ENCODE assay signal across 27 cellular contexts in the genomic region with DNA sequence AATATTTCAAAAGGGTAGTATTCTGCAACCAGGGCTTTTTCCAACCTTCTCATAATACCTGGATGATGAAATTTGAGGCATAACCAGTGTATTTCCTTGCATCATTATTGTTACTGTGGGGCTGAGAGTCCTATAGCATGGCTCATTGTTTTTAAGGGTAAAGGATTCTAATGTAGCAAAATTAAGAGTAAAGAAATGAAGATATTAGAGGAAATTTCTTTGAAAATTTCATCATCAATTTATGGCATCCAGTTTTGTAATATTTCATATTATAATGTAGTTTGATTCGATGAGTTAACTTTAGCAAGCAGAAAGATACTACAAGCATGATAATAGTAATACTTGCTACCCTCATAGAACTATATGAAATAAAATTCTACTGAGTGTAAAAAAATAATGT.
"Had no signal": no experiment of that assay in that cellular context is flagged by ENCODE, and none has a peak within 500 bp of the region (broad histone marks: within the 10 kb centered on the region; RNA-seq: fewer than 3 reads in every experiment).

No MANE protein-coding gene starts in this region.

- FAIRE-seq: urothelium cell line had no signal

- H3K36me3 ChIP-seq: stomach, suprapubic skin, thoracic aorta, thyroid gland, tibial artery, tibial nerve, transverse colon, upper lobe of left lung, upper lobe of right lung, uterus, vagina had no signal

- ATAC-seq: stimulated activated effector memory CD8-positive, alpha-beta T cell treated with anti-CD3 and anti-CD28 coated beads, Interleukin-12 subunit alpha, Interleukin-12 subunit beta, amount 100 ng/mL, for 72 hours; stimulated activated memory B cell treated with anti-CD40 and anti-IgM and Interleukin-4, amounts not matched to agents 10 μg/mL and 1 μg/mL and 100 μg/mL, for 72 hours; stimulated activated naive B cell treated with anti-CD40 and anti-IgM and Interleukin-4, amounts not matched to agents 10 μg/mL and 1 μg/mL and 100 μg/mL, for 72 hours; stimulated activated naive CD8-positive, alpha-beta T cell treated with anti-CD3 and anti-CD28 coated beads, Interleukin-15, amount 100 ng/mL, for 72 hours; stimulated activated naive CD8-positive, alpha-beta T cell treated with anti-CD3 and anti-CD28 coated beads, Interleukin-15, Interleukin-2, amounts not matched to agents 100 U/mL and 50 U/mL, for 24 hours; upper lobe of right lung had no signal

- H3K27ac ChIP-seq: stomach, suprapubic skin, testis, thoracic aorta, thyroid gland, tibial artery, tibial nerve, transverse colon, upper lobe of left lung, upper lobe of right lung, uterus, vagina had no signal

- H3K4me1 ChIP-seq: suprapubic skin, testis, thyroid gland, tibial artery, transverse colon, upper lobe of left lung, upper lobe of right lung, uterus, vagina had no signal

- H3K4me3 ChIP-seq: stomach, suprapubic skin, testis, thoracic aorta, thyroid gland, tibial artery, tibial nerve, transverse colon, upper lobe of left lung, upper lobe of right lung, uterus, vagina had no signal

- H3K27me3 ChIP-seq: stomach, suprapubic skin, testis, thyroid gland, tibial artery, tibial nerve, transverse colon, upper lobe of left lung, upper lobe of right lung, uterus, vagina had no signal

- DNase-seq: stimulated activated CD4-positive, alpha-beta T cell treated with anti-CD3 and anti-CD28 coated beads, Interleukin-2, amount 100 ng/mL, for 48 hours; stimulated activated CD4-positive, alpha-beta T cell treated with anti-CD3 and anti-CD28 coated beads, Interleukin-4, amount 100 ng/mL, for 1 hour; stimulated activated CD4-positive, alpha-beta T cell treated with anti-CD3 and anti-CD28 coated beads, Interleukin-4, amount 100 ng/mL, for 24 hours; stimulated activated CD4-positive, alpha-beta T cell treated with anti-CD3 and anti-CD28 coated beads, Interleukin-4, amount 100 ng/mL, for 4 hours; stimulated activated CD8-positive, alpha-beta memory T cell treated with anti-CD3 and anti-CD28 coated beads, Interleukin-4, amount 100 ng/mL, for 48 hours; stimulated activated naive B cell treated with anti-CD40 and anti-IgM and Interleukin-4, amounts not matched to agents 10 μg/mL and 1 μg/mL and 100 μg/mL, for 72 hours; stimulated activated naive CD4-positive, alpha-beta T cell; stimulated activated naive CD4-positive, alpha-beta T cell treated with Interleukin-2 at 50 U/mL for 16 hours; stimulated activated naive CD8-positive, alpha-beta T cell treated with anti-CD3 and anti-CD28 coated beads, Interleukin-15, amount 100 ng/mL, for 72 hours; stimulated activated naive CD8-positive, alpha-beta T cell treated with anti-CD3 and anti-CD28 coated beads, Interleukin-15, Interleukin-2, amounts not matched to agents 100 U/mL and 50 U/mL, for 24 hours; stomach; substantia nigra; testis; thyroid gland; tibial artery; transverse colon; trophoblast cell; upper lobe of left lung; upper lobe of right lung; uterus had no signal

- H3K9me3 ChIP-seq: stomach, suprapubic skin, testis, thoracic aorta, thyroid gland, tibial artery, tibial nerve, transverse colon, upper lobe of left lung, upper lobe of right lung, uterus, vagina had no signal
